In genomic region chr21:46156678-46157077, GRCh38 we compare ENCODE assay signal across 1 cellular context.
TF ChIP-seq lines count a peak whose summit lies in the region.

No MANE protein-coding gene starts in this region.

TF ChIP-seq in K562, 482 proteins besides CTCF, POLR2A, EP300 and RAD21:
- TF ChIP-seq ZNF431 (CRISPR knock-in tag; IDR thresholded peaks at IDR 0.05) (peak; percentile 96), EGR1 (conservative IDR thresholded peaks at IDR 0.05) (peak; percentile 69), TRIM24 (IDR thresholded peaks at IDR 0.05) (peak in 1 of 2 experiments; percentile 19; a peak in 1 of 4 replicates), NFIX (CRISPR knock-in tag; IDR thresholded peaks at IDR 0.05; ENCODE audit: low read depth) (no peak), HINFP (tag; conservative IDR thresholded peaks at IDR 0.05; ENCODE audit: low read depth) (no peak)
